In the genomic region with DNA sequence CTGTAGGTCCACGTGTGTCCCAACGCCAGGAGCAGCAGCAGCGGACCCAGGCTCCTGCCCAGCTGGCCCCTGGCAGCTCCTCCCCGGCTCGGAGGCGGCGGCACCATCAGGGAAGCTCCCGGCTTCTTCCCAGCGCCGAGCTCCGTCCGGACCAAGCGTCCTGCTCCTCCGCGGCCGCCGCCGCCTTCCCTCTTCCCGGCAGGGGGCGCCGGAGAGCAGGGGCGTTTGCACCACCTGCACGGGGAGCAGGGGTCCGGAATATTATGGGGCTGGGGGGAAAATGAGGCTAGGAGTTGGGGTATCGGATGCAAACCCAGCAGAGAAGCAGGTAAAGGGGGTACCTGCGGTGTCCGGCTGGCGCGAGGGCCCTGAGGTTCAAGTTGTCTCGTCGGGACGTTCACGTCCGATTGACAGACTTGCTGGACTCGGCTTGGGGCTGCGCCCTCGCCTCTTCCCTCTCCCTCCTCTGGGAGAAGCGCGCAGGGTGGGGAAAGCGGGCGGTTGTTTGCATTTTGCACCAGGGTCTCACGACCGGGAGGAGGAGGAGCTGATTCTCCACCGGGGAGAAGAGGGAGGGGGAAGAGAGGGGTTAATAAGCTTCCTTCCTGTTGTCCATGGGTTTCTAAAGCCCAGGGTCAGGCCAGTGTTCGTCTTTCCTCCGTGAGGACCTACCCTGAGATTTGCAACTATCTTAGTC, we compare ENCODE assay signal across 8 cellular contexts. TPM values are rescaled to one million over a fixed set of nuclear protein-coding genes. Genes with fewer than 3 reads are reported as not detected.
DNase-seq lines count a peak whose midpoint lies in the region; ATAC-seq lines count a peak whose summit lies in the region.

CCBE1 (minus strand) TSS at position 188 of the 697 bp plus-strand sequence.

- H3K27ac Mint-ChIP-seq in activated naive CD8-positive, alpha-beta T cell, result no peak within 1 kb of the TSS

- no peaks in the 10 kb centered on the region for H3K9me3 Mint-ChIP-seq in activated naive CD8-positive, alpha-beta T cell (ENCODE audit: low read depth)

- peak; percentile 12 for DNase-seq in DMS 273 treated with DMSO at 0.1 percent for 48 hours (lab: John Stamatoyannopoulos, UW)
- DNase-seq in NCI-H1930 (lab: John Stamatoyannopoulos, UW), result peak; percentile 54 to 83
- peak; percentile 58 for DNase-seq in left cardiac atrium
- peak; percentile 90 for DNase-seq in retina

- peaks cover 11% of the 10 kb centered on the region for H3K4me1 Mint-ChIP-seq in activated naive CD8-positive, alpha-beta T cell (ENCODE audit: low read depth)

- peak within 1 kb of the TSS; percentile 30 for H3K4me3 Mint-ChIP-seq in activated naive CD8-positive, alpha-beta T cell

- intact Hi-C loops in left cardiac atrium (cut with DNase I), result loop anchor here in 1 of 2 donors (10.0 kb wide), 1 partner anchor 233 kb away; no protein-coding TSS in a partner anchor

- no peaks in the 10 kb centered on the region for H3K36me3 Mint-ChIP-seq in activated naive CD8-positive, alpha-beta T cell

- ATAC-seq in GM21528 (IDR thresholded peaks at IDR 0.05; ENCODE audit: low FRiP score, unreplicated experiment), result peak; percentile 72
- ATAC-seq in left cardiac atrium, result peak; percentile 85 to 94
- ATAC-seq in GM21526 (IDR thresholded peaks at IDR 0.05; ENCODE audit: low FRiP score, unreplicated experiment), result no peak
- ATAC-seq in HG02852 (IDR thresholded peaks at IDR 0.05; ENCODE audit: unreplicated experiment), result no peak

- H3K27me3 Mint-ChIP-seq in activated naive CD8-positive, alpha-beta T cell, result peaks cover 35% of the 10 kb centered on the region

RNA-seq across cellular contexts. Expression of gene CCBE1, which starts in this region (rescaled TPM):
- total RNA-seq in left cardiac atrium, result 1 to 10 TPM; 1.2 to 2.9 TPM

Comparison
In these comparisons a context has a peak if more than half of its experiments do, and no peak if none do; other contexts are left out.
1. DNase-seq: peak in every context shown above with its lines; median percentile 90 in retina; 68 in NCI-H1930; 58 in left cardiac atrium; 12 in DMS 273 treated with DMSO at 0.1 percent for 48 hours.
2. ATAC-seq: peak in GM21528 (single experiment) and left cardiac atrium (2 of 2); none in GM21526 (single experiment) and HG02852 (single experiment).